25 cellular contexts compared by ENCODE assay signal in the genomic region with DNA sequence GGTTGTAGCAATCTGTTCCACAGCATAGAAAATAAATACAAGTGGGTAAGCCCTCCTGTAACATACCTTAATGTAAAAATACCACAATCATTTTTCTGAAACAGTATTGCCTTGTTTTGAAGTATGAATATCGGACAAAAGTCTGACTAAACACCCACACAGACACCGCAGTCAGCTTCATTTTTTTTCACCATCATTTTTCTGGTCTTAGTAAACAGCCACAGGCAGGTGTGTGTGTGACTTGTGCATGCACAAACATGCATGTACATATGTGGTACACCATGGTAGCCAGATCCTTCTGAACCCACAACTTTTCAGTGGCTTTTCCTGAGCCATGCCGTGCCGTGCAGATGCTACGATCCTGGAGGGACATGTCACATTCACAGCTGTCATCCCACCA.
A peak's percentile ranks its signal among the peaks of the same experiment; 100 is the strongest.
DNase-seq lines count a peak whose midpoint lies in the region; ATAC-seq, FAIRE-seq and TF ChIP-seq lines count a peak whose summit lies in the region.
"Had no signal": no experiment of that assay in that cellular context is flagged by ENCODE, and none has a peak within 500 bp of the region (broad histone marks: within the 10 kb centered on the region; RNA-seq: fewer than 3 reads in every experiment).

No MANE protein-coding gene starts in this region.

- no peak overlapping the region for H3K9ac ChIP-seq in mammary epithelial cell (ENCODE audit: insufficient read depth, low read length)
- no peak overlapping the region for H3K9ac ChIP-seq in kidney (ENCODE audit: low read length in 2 of 2)
- H3K9ac ChIP-seq in HepG2 (ENCODE audit: insufficient read depth, low read depth, low read length): no peak overlapping the region
- H3K9ac ChIP-seq: BLaER1 treated with 17β-estradiol and CSF1 and Interleukin-3, amounts not matched to agents 10 nM and 100 nM had no signal

- WGBS in mammary epithelial cell (ENCODE audit: low coverage, missing lambda C conversion rate): 7% methylated on average over 4 of the region's 5 CpGs
- WGBS in HepG2 (ENCODE audit: low lambda C conversion rate): 44% methylated on average over 4 of the region's 5 CpGs

- H3K4me1 ChIP-seq in mammary epithelial cell (ENCODE audit: insufficient read depth, low read length) (peaks cover 31% of the 10 kb centered on the region), kidney (ENCODE audit: control insufficient read depth in 1 of 2, insufficient read depth in 1 of 2, low read depth in 1 of 2, low read length in 2 of 2) (no peaks in the 10 kb centered on the region), HepG2 (ENCODE audit: insufficient read depth, low read length) (no peaks in the 10 kb centered on the region)
- H3K4me1 ChIP-seq: A549; BE2C; BLaER1 treated with 17β-estradiol and CSF1 and Interleukin-3, amounts not matched to agents 10 nM and 100 nM; HAP-1 had no signal

- peak overlapping the region; percentile 46 for H3K4me2 ChIP-seq in mammary epithelial cell (ENCODE audit: insufficient read depth, low read depth, low read length)
- H3K4me2 ChIP-seq in HepG2 (ENCODE audit: low read depth, low read length): no peak overlapping the region
- H3K4me2 ChIP-seq: A549; BLaER1 treated with 17β-estradiol and CSF1 and Interleukin-3, amounts not matched to agents 10 nM and 100 nM had no signal

- in situ Hi-C loops in mammary epithelial cell (cut with MboI; ENCODE audit: low sequenced_read_pairs in 2 of 2): loop anchor here in 1 of 2 donors (10.0 to 25.0 kb wide), 2 partner anchors 254 to 933 kb away; no protein-coding TSS in a partner anchor
- in situ Hi-C loops in HepG2 (cut with HindIII; ENCODE audit: extremely low pct_ligation_motif_present, low pct_unique_long_range_greater_than_20kb): no loop called here

- no peak for ATAC-seq in activated naive CD4-positive, alpha-beta T cell treated with anti-CD3 and anti-CD28 coated beads, Interleukin-2, amount 50 U/mL, for 72 hours
- ATAC-seq in HG03521 (IDR thresholded peaks at IDR 0.05; ENCODE audit: unreplicated experiment) (no peak), HepG2 (no peak)
- ATAC-seq: A549 had no signal

- no peak for TF ChIP-seq CTCF in mammary epithelial cell (conservative IDR thresholded peaks at IDR 0.05 in 1 of 2, IDR thresholded peaks at IDR 0.05 in 1 of 2; ENCODE audit: extremely low read depth in 1 of 2, insufficient read depth in 1 of 2, low read depth in 1 of 2, low read length in 2 of 2)
- no peak for TF ChIP-seq CTCF in MCF 10A (IDR thresholded peaks at IDR 0.05; ENCODE audit: unreplicated experiment)
- no peak for TF ChIP-seq CTCF in kidney (IDR thresholded peaks at IDR 0.05; ENCODE audit: borderline replicate concordance, extremely low read depth, insufficient read depth)
- no peak for TF ChIP-seq CTCF in HepG2 (CRISPR knock-in tag; IDR thresholded peaks at IDR 0.05)

- H3K27ac Mint-ChIP-seq in MCF 10A (ENCODE audit: low read depth, unreplicated experiment): no peak overlapping the region
- H3K27ac Mint-ChIP-seq in activated naive CD4-positive, alpha-beta T cell treated with anti-CD3 and anti-CD28 coated beads, Interleukin-2, amount 50 U/mL, for 72 hours: no peak overlapping the region
- H3K27ac Mint-ChIP-seq: CD14-positive monocyte; CD4-positive, alpha-beta T cell; CD8-positive, alpha-beta memory T cell; HFFc6 had no signal

- H4K20me1 ChIP-seq in mammary epithelial cell (ENCODE audit: insufficient read depth, low read length) (no peaks in the 10 kb centered on the region), HepG2 (ENCODE audit: insufficient read depth, low read length) (no peaks in the 10 kb centered on the region)
- H4K20me1 ChIP-seq: BLaER1 treated with 17β-estradiol and CSF1 and Interleukin-3, amounts not matched to agents 10 nM and 100 nM had no signal

- H3K9me3 ChIP-seq in mammary epithelial cell (replicated peaks; ENCODE audit: insufficient read depth, low read length): no peaks in the 10 kb centered on the region
- H3K9me3 ChIP-seq in kidney (ENCODE audit: control insufficient read depth in 1 of 2, low read length in 2 of 2): peaks cover 0 to 4% of the 10 kb centered on the region in 2 donors
- peaks cover 93% of the 10 kb centered on the region for H3K9me3 ChIP-seq in HepG2 (ENCODE audit: low read length)
- H3K9me3 ChIP-seq: A549, BE2C, HAP-1 had no signal

- no peak overlapping the region for H2AFZ ChIP-seq in mammary epithelial cell (ENCODE audit: low read depth, low read length)
- H2AFZ ChIP-seq in HepG2 (ENCODE audit: low read length): no peak overlapping the region

- no peaks in the 10 kb centered on the region for H3K36me3 Mint-ChIP-seq in MCF 10A (ENCODE audit: insufficient read depth, unreplicated experiment)
- no peaks in the 10 kb centered on the region for H3K36me3 Mint-ChIP-seq in activated naive CD4-positive, alpha-beta T cell treated with anti-CD3 and anti-CD28 coated beads, Interleukin-2, amount 50 U/mL, for 72 hours
- H3K36me3 Mint-ChIP-seq: CD14-positive monocyte had no signal

- FAIRE-seq in kidney (lab: Jason Lieb, UNC): no peak
- no peak for FAIRE-seq in HepG2 (lab: Jason Lieb, UNC)
- FAIRE-seq: A549, D721Med, G401.6, GM12892, H54 had no signal

- H3K27me3 ChIP-seq in mammary epithelial cell (ENCODE audit: insufficient read depth, low read length) (no peaks in the 10 kb centered on the region), HepG2 (ENCODE audit: control insufficient read depth in 1 of 2, insufficient read depth in 2 of 2, low read length in 2 of 2) (no peaks in the 10 kb centered on the region)
- H3K27me3 ChIP-seq: BE2C; BLaER1 treated with 17β-estradiol and CSF1 and Interleukin-3, amounts not matched to agents 10 nM and 100 nM had no signal

- H3K9me3 Mint-ChIP-seq in MCF 10A (ENCODE audit: unreplicated experiment): peaks cover 15% of the 10 kb centered on the region
- peaks cover 0 to 11% of the 10 kb centered on the region in 2 donors for H3K9me3 Mint-ChIP-seq in activated naive CD4-positive, alpha-beta T cell treated with anti-CD3 and anti-CD28 coated beads, Interleukin-2, amount 50 U/mL, for 72 hours
- H3K9me3 Mint-ChIP-seq: CD4-positive, alpha-beta T cell had no signal

- TF ChIP-seq EP300 in HepG2 (IDR thresholded peaks at IDR 0.05; ENCODE audit: low read depth in 2 of 2, low read length in 2 of 2): no peak
- no peak for TF ChIP-seq EP300 in HepG2 (CRISPR knock-in tag; IDR thresholded peaks at IDR 0.05; ENCODE audit: borderline replicate concordance)

- TF ChIP-seq RAD21 in HepG2 (CRISPR knock-in tag; IDR thresholded peaks at IDR 0.05): no peak

- CTCF ChIA-PET in mammary epithelial cell (lab: Charles Lee; ENCODE audit: low non-redundant PET): interaction anchor here (0.6 kb wide), 1 partner anchor 1008 kb away, joined by 4 read pairs; no protein-coding TSS in a partner anchor
- CTCF ChIA-PET in MCF 10A (lab: Yijun Ruan, JAX): no interaction called here
- CTCF ChIA-PET in HepG2 (lab: Yijun Ruan, JAX; ENCODE audit: low intra/inter-chr PET ratio, low total read pairs): no interaction called here

- H3K27ac ChIP-seq in mammary epithelial cell (ENCODE audit: insufficient read depth, low read depth, low read length) (peak overlapping the region; percentile 58), epithelial cell of prostate (peak overlapping the region; percentile 43), kidney (ENCODE audit: low read depth in 2 of 2, low read length in 2 of 2) (no peak overlapping the region), HepG2 (ENCODE audit: extremely low read length, insufficient read depth, low read length) (no peak overlapping the region)
- H3K27ac ChIP-seq: A549; BLaER1 treated with 17β-estradiol and CSF1 and Interleukin-3, amounts not matched to agents 10 nM and 100 nM had no signal

- no peaks in the 10 kb centered on the region for H3K4me1 Mint-ChIP-seq in MCF 10A (ENCODE audit: insufficient read depth, unreplicated experiment)
- H3K4me1 Mint-ChIP-seq: CD14-positive monocyte; CD8-positive, alpha-beta memory T cell had no signal

- H3K4me3 ChIP-seq in mammary epithelial cell (replicated peaks in 1 of 3; ENCODE audit: insufficient read depth in 1 of 3, low read depth in 2 of 3, low read length in 3 of 3): no peak overlapping the region
- H3K4me3 ChIP-seq in kidney (ENCODE audit: low read length in 2 of 2): no peak overlapping the region
- H3K4me3 ChIP-seq in HepG2 (replicated peaks in 1 of 3; ENCODE audit: insufficient read depth in 1 of 3, low read depth in 2 of 3, low read length in 3 of 3): no peak overlapping the region
- H3K4me3 ChIP-seq: A549; BLaER1 treated with 17β-estradiol and CSF1 and Interleukin-3, amounts not matched to agents 10 nM and 100 nM; HAP-1 had no signal

- no peak overlapping the region for H3K4me3 Mint-ChIP-seq in MCF 10A (ENCODE audit: unreplicated experiment)
- H3K4me3 Mint-ChIP-seq: CD14-positive monocyte; CD4-positive, alpha-beta T cell; CD8-positive, alpha-beta memory T cell; HFFc6 had no signal

- no peak for TF ChIP-seq POLR2A in HepG2 (IDR thresholded peaks at IDR 0.05; ENCODE audit: insufficient read depth in 1 of 2, low read depth in 2 of 2, low read length in 2 of 2)

- H3K79me2 ChIP-seq in mammary epithelial cell (ENCODE audit: insufficient read depth, low read length) (no peaks in the 10 kb centered on the region), HepG2 (ENCODE audit: insufficient read depth, low read length) (no peaks in the 10 kb centered on the region)

- intact Hi-C loops in mammary epithelial cell (cut with micrococcal nuclease) (no loop called here), MCF 10A (cut with micrococcal nuclease) (no loop called here), kidney (cut with DNase I) (no loop called here), HepG2 (cut with micrococcal nuclease; ENCODE audit: unreplicated experiment) (no loop called here)

- DNase-seq in mammary epithelial cell: peak; percentile 89
- DNase-seq in MCF 10A (ENCODE audit: unreplicated experiment): no peak
- DNase-seq in epithelial cell of prostate (ENCODE audit: low read depth, low spot score): peak; percentile 60
- peak; percentile 33 for DNase-seq in kidney
- no peak for DNase-seq in activated naive CD4-positive, alpha-beta T cell treated with anti-CD3 and anti-CD28 coated beads, Interleukin-2, amount 50 U/mL, for 72 hours (ENCODE audit: low spot score in 2 of 2)
- DNase-seq in HepG2 (ENCODE audit: low spot score): no peak
- DNase-seq: 8988T; ACHN; AML-193; BE2C; CD4-positive, alpha-beta T cell; CD8-positive, alpha-beta memory T cell; DMS 273 treated with DMSO at 0.1 percent for 48 hours; DND-41; GOT3; HFFc6 had no signal

- H3K27me3 Mint-ChIP-seq in MCF 10A (ENCODE audit: insufficient read depth, unreplicated experiment): no peaks in the 10 kb centered on the region

- dilution Hi-C loops in mammary epithelial cell (cut with HindIII; ENCODE audit: low sequenced_read_pairs): loop anchor here (10.0 to 25.0 kb wide), 2 partner anchors 258 to 264 kb away; partner anchors contain the start of gene PCP4

- POLR2A ChIA-PET in MCF 10A (lab: Yijun Ruan, JAX): interaction anchor here (0.5 kb wide), 1 partner anchor 330 kb away, joined by 3 read pairs; no protein-coding TSS in a partner anchor
- POLR2A ChIA-PET in HepG2 (lab: Yijun Ruan, JAX): no interaction called here

- H3K36me3 ChIP-seq in mammary epithelial cell (ENCODE audit: insufficient read depth, low read length) (no peaks in the 10 kb centered on the region), kidney (ENCODE audit: control insufficient read depth in 1 of 2, insufficient read depth in 2 of 2, low read length in 2 of 2) (no peaks in the 10 kb centered on the region), HepG2 (replicated peaks in 1 of 2; ENCODE audit: control insufficient read depth in 1 of 2, insufficient read depth in 2 of 2, low read length in 2 of 2) (no peaks in the 10 kb centered on the region)
- H3K36me3 ChIP-seq: BE2C; BLaER1 treated with 17β-estradiol and CSF1 and Interleukin-3, amounts not matched to agents 10 nM and 100 nM; HAP-1 had no signal

- no TSS peak for BruUV-seq in mammary epithelial cell (replicated peaks; lab: Mats Ljungman, UMichigan)
- no TSS peak for BruUV-seq in MCF 10A (replicated peaks; lab: Mats Ljungman, UMichigan)
- no TSS peak for BruUV-seq in HepG2 (replicated peaks; lab: Mats Ljungman, UMichigan)

Comparison
In these comparisons a context has a peak if more than half of its experiments do, and no peak if none do; other contexts are left out.
1. DNase-seq: peak in mammary epithelial cell (single experiment), epithelial cell of prostate (single experiment) and kidney (single experiment); none in MCF 10A (single experiment), activated naive CD4-positive, alpha-beta T cell treated with anti-CD3 and anti-CD28 coated beads, Interleukin-2, amount 50 U/mL, for 72 hours (0 of 2) and HepG2 (single experiment).
2. H3K27ac ChIP-seq: peak in mammary epithelial cell (single experiment) and epithelial cell of prostate (single experiment); none in kidney (0 of 2) and HepG2 (single experiment).